In genomic region chr5:140973550-140973949, GRCh38 we compare ENCODE assay signal across 21 cellular contexts. TPM values are rescaled to one million over a fixed set of nuclear protein-coding genes. Genes with fewer than 3 reads are reported as not detected.
A peak's percentile ranks its signal among the peaks of the same experiment; 100 is the strongest.
DNase-seq lines count a peak whose midpoint lies in the region; ATAC-seq and TF ChIP-seq lines count a peak whose summit lies in the region.
"Had no signal": no experiment of that assay in that cellular context is flagged by ENCODE, and none has a peak within 500 bp of the region (broad histone marks: within the 10 kb centered on the region; RNA-seq: fewer than 3 reads in every experiment).

No MANE protein-coding gene starts in this region.

- H3K4me1 ChIP-seq in SJCRH30, result no peaks in the 10 kb centered on the region
- H3K4me1 ChIP-seq in suprapubic skin, result no peaks in the 10 kb centered on the region
- H3K4me1 ChIP-seq: HAP-1 had no signal

- TF ChIP-seq CTCF in suprapubic skin (IDR thresholded peaks at IDR 0.05), result no peak

- no peak for TF ChIP-seq POLR2A in suprapubic skin (IDR thresholded peaks at IDR 0.05)

- in situ Hi-C loops in G401 (cut with HindIII; ENCODE audit: low sequenced_read_pairs), result no loop called here

- H3K9me3 ChIP-seq in SJCRH30 (replicated peaks) (no peaks in the 10 kb centered on the region), suprapubic skin (no peaks in the 10 kb centered on the region)
- H3K9me3 ChIP-seq: A549, BE2C, HAP-1 had no signal

- H3K36me3 ChIP-seq in SJCRH30 (no peaks in the 10 kb centered on the region), suprapubic skin (no peaks in the 10 kb centered on the region)
- H3K36me3 ChIP-seq: BE2C, HAP-1 had no signal

- DNase-seq in G401 (ENCODE audit: low spot score), result peak; percentile 67
- peak; percentile 59 for DNase-seq in cerebellar cortex (ENCODE audit: low spot score)
- no peak for DNase-seq in SJCRH30
- no peak for DNase-seq in NCI-H524 (lab: John Stamatoyannopoulos, UW)
- no peak for DNase-seq in suprapubic skin (ENCODE audit: low spot score in 2 of 2)
- DNase-seq: 8988T; ACHN; AML-193; BE2C; CD4-positive, alpha-beta T cell; CD8-positive, alpha-beta memory T cell; DMS 273 treated with DMSO at 0.1 percent for 48 hours; DMS79; EL; GF-D8; HFFc6 had no signal

- no peak for TF ChIP-seq EP300 in suprapubic skin (IDR thresholded peaks at IDR 0.05)

- no peak overlapping the region for H3K4me3 ChIP-seq in SJCRH30
- H3K4me3 ChIP-seq in suprapubic skin, result no peak overlapping the region
- H3K4me3 ChIP-seq: A549; BLaER1 treated with 17β-estradiol and CSF1 and Interleukin-3, amounts not matched to agents 10 nM and 100 nM; GM23338; HAP-1 had no signal

- no peaks in the 10 kb centered on the region for H3K27me3 ChIP-seq in SJCRH30
- H3K27me3 ChIP-seq in suprapubic skin, result no peaks in the 10 kb centered on the region
- H3K27me3 ChIP-seq: BE2C; BLaER1 treated with 17β-estradiol and CSF1 and Interleukin-3, amounts not matched to agents 10 nM and 100 nM had no signal

- ATAC-seq in SK-N-SH treated with all-trans-retinoic acid at 6 μM for 48 hours, result no peak; the same call in 2 of the 3 replicates
- ATAC-seq: A549, GM23338 had no signal

- H3K27ac ChIP-seq in SJCRH30 (no peak overlapping the region), suprapubic skin (no peak overlapping the region)
- H3K27ac ChIP-seq: A549; BLaER1 treated with 17β-estradiol and CSF1 and Interleukin-3, amounts not matched to agents 10 nM and 100 nM had no signal

TF ChIP-seq in SK-N-SH treated with all-trans-retinoic acid at 6 μM for 48 hours, 23 proteins besides CTCF, POLR2A, EP300 and RAD21:
- no peak for TF ChIP-seq ESRRG (CRISPR knock-in tag; IDR thresholded peaks at IDR 0.05)
- 0 out of 2 replicates have a peak, but pooled peaks have one; percentile 48 for TF ChIP-seq TSHZ2 (CRISPR knock-in tag; IDR thresholded peaks at IDR 0.05)
- TF ChIP-seq TCF4 (CRISPR knock-in tag; IDR thresholded peaks at IDR 0.05; ENCODE audit: borderline replicate concordance), result 0 out of 2 replicates have a peak, but pooled peaks have one; percentile 23
- TF ChIP-seq PATZ1 (CRISPR knock-in tag; IDR thresholded peaks at IDR 0.05; ENCODE audit: borderline replicate concordance), result no peak

RNA-seq across cellular contexts. Expression of gene PCDHAC2, which starts 7.3 kb away (rescaled TPM):
- total RNA-seq in G401 (2014; rRNA removed; shearing (Covaris generic)), result 7.8 and 8.0 TPM in 2 replicates
- 0.08 TPM in 1 of 2 replicates, not detected in the other for total RNA-seq in SJCRH30 (2014; rRNA removed; shearing (Covaris generic))
- under 1 TPM in 1 of 4 donors, not detected in 3; 0.13 TPM for total RNA-seq in suprapubic skin
- total RNA-seq: CD4-positive, alpha-beta T cell; CD8-positive, alpha-beta memory T cell; HFFc6 had no signal

RNA-seq across cellular contexts. Expression of gene PCDHAC1, which starts 47.5 kb away (rescaled TPM):
- total RNA-seq in G401 (2014; rRNA removed; shearing (Covaris generic)), result 6.5 and 9.5 TPM in 2 replicates
- not detected in 2 replicates for total RNA-seq in SJCRH30 (2014; rRNA removed; shearing (Covaris generic))
- under 1 TPM in 3 of 4 donors, not detected in 1; 0.11 to 0.64 (median 0.18) TPM for total RNA-seq in suprapubic skin
- total RNA-seq: CD4-positive, alpha-beta T cell; CD8-positive, alpha-beta memory T cell; HFFc6 had no signal

Comparison
In these comparisons a context has a peak if more than half of its experiments do, and no peak if none do; other contexts are left out.
1. DNase-seq: peak in G401 (single experiment) and cerebellar cortex (single experiment); none in SJCRH30 (0 of 2), NCI-H524 (0 of 2) and suprapubic skin (0 of 2).